ENCODE assay signal across 18 cellular contexts in genomic region chr1:230163719-230164118, GRCh38.
DNase-seq lines count a peak whose midpoint lies in the region; ATAC-seq lines count a peak whose summit lies in the region.
"Had no signal": no experiment of that assay in that cellular context is flagged by ENCODE, and none has a peak within 500 bp of the region (broad histone marks: within the 10 kb centered on the region; RNA-seq: fewer than 3 reads in every experiment).

No MANE protein-coding gene starts in this region.

- H3K4me3 ChIP-seq in ACC112 (ENCODE audit: low read depth, low read length): no peak overlapping the region
- H3K4me3 ChIP-seq in adipocyte (ENCODE audit: low read length): no peak overlapping the region
- H3K4me3 ChIP-seq in skeletal muscle satellite cell (ENCODE audit: low read length): no peak overlapping the region
- H3K4me3 ChIP-seq: coronary artery, lung, stomach had no signal

- H3K4me1 ChIP-seq in ACC112 (ENCODE audit: control insufficient read depth, insufficient read depth, low read length, unreplicated experiment) (peaks cover 20% of the 10 kb centered on the region), adipocyte (ENCODE audit: control insufficient read depth, insufficient read depth, low read length) (peaks cover 33% of the 10 kb centered on the region), skeletal muscle satellite cell (ENCODE audit: control insufficient read depth, insufficient read depth, low read length) (peaks cover 19% of the 10 kb centered on the region)

- H3K79me2 ChIP-seq in ACC112 (ENCODE audit: control insufficient read depth, insufficient read depth, low read length, unreplicated experiment): peaks cover 73% of the 10 kb centered on the region

- CTCF ChIA-PET in activated CD4-positive, alpha-beta T cell treated with anti-CD3 and anti-CD28 coated beads, Interleukin-2, amount 10 ng/mL, durations not matched to agents 7 days and 5 days (lab: Charles Lee): interaction anchor here (0.8 to 1.1 kb wide), 2 partner anchors 10 to 639 kb away, joined by 3 to 4 read pairs; no protein-coding TSS in a partner anchor

- H3K4me3 Mint-ChIP-seq in activated CD4-positive, alpha-beta T cell treated with anti-CD3 and anti-CD28 coated beads, Interleukin-2, amount 10 ng/mL, durations not matched to agents 7 days and 5 days: no peak overlapping the region

- H2AFZ ChIP-seq in ACC112 (ENCODE audit: low read length, unreplicated experiment): no peak overlapping the region

- H3K36me3 ChIP-seq in ACC112 (ENCODE audit: insufficient read depth, low read length) (no peaks in the 10 kb centered on the region), adipocyte (ENCODE audit: control insufficient read depth, insufficient read depth, low read length, severe bottlenecking) (no peaks in the 10 kb centered on the region), skeletal muscle satellite cell (ENCODE audit: insufficient read depth, low read length) (no peaks in the 10 kb centered on the region)
- H3K36me3 ChIP-seq: brain microvascular endothelial cell, stomach had no signal

- in situ Hi-C loops in G401 (cut with HindIII; ENCODE audit: low sequenced_read_pairs): no loop called here

- POLR2A ChIA-PET in activated CD4-positive, alpha-beta T cell treated with anti-CD3 and anti-CD28 coated beads, Interleukin-2, amount 10 ng/mL, durations not matched to agents 7 days and 5 days (lab: Charles Lee): no interaction called here

- H3K9ac ChIP-seq in adipocyte (ENCODE audit: low read length) (peak overlapping the region; percentile 44), skeletal muscle satellite cell (ENCODE audit: low read depth, low read length) (peak overlapping the region; percentile 46)

- DNase-seq in adipocyte (ENCODE audit: low read depth) (no peak), islet precursor cell (peak; percentile 29), G401 (ENCODE audit: low spot score) (no peak)
- DNase-seq in activated CD4-positive, alpha-beta T cell treated with anti-CD3 and anti-CD28 coated beads, Interleukin-2, amount 10 ng/mL, durations not matched to agents 7 days and 5 days: no peak
- DNase-seq: NCI-H2107; NCI-H510A treated with DMSO at 0.1 percent for 48 hours; RPMI8226; stimulated activated CD4-positive, alpha-beta T cell treated with anti-CD3 and anti-CD28 coated beads, Interleukin-2, amount 100 ng/mL, for 24 hours; stomach; T1000 had no signal

- no peaks in the 10 kb centered on the region for H3K36me3 Mint-ChIP-seq in activated CD4-positive, alpha-beta T cell treated with anti-CD3 and anti-CD28 coated beads, Interleukin-2, amount 10 ng/mL, durations not matched to agents 7 days and 5 days (ENCODE audit: low read depth)

- H3K9me3 ChIP-seq in adipocyte (ENCODE audit: control insufficient read depth, low read length): no peaks in the 10 kb centered on the region
- H3K9me3 ChIP-seq in skeletal muscle satellite cell (replicated peaks; ENCODE audit: low read length): no peaks in the 10 kb centered on the region
- H3K9me3 ChIP-seq: stomach had no signal

- no peaks in the 10 kb centered on the region for H3K27me3 Mint-ChIP-seq in activated CD4-positive, alpha-beta T cell treated with anti-CD3 and anti-CD28 coated beads, Interleukin-2, amount 10 ng/mL, durations not matched to agents 7 days and 5 days

- H3K4me1 Mint-ChIP-seq in activated CD4-positive, alpha-beta T cell treated with anti-CD3 and anti-CD28 coated beads, Interleukin-2, amount 10 ng/mL, durations not matched to agents 7 days and 5 days: peaks cover 10% of the 10 kb centered on the region

- peak overlapping the region; percentile 28; the same call in 1 of the 2 replicates for H3K27ac ChIP-seq in ACC112 (ENCODE audit: low read depth, low read length)
- H3K27ac ChIP-seq: brain microvascular endothelial cell, C4-2B, stomach had no signal

- H3K9me3 Mint-ChIP-seq in activated CD4-positive, alpha-beta T cell treated with anti-CD3 and anti-CD28 coated beads, Interleukin-2, amount 10 ng/mL, durations not matched to agents 7 days and 5 days: no peaks in the 10 kb centered on the region

- H3K27me3 ChIP-seq in ACC112 (ENCODE audit: insufficient read depth, low read length) (no peaks in the 10 kb centered on the region), adipocyte (replicated peaks; ENCODE audit: control insufficient read depth, insufficient read depth, low read length) (no peaks in the 10 kb centered on the region), skeletal muscle satellite cell (ENCODE audit: control insufficient read depth, insufficient read depth, low read length) (no peaks in the 10 kb centered on the region)
- H3K27me3 ChIP-seq: brain microvascular endothelial cell, stomach had no signal

- no peak overlapping the region for H3K27ac Mint-ChIP-seq in activated CD4-positive, alpha-beta T cell treated with anti-CD3 and anti-CD28 coated beads, Interleukin-2, amount 10 ng/mL, durations not matched to agents 7 days and 5 days

- ATAC-seq in GM18861 (IDR thresholded peaks at IDR 0.05; ENCODE audit: unreplicated experiment): no peak
- ATAC-seq in HG02885 (IDR thresholded peaks at IDR 0.05; ENCODE audit: poor library complexity, unreplicated experiment): no peak

- H3K4me2 ChIP-seq in skeletal muscle satellite cell (ENCODE audit: low read length): peak overlapping the region; percentile 30
